In the genomic region with DNA sequence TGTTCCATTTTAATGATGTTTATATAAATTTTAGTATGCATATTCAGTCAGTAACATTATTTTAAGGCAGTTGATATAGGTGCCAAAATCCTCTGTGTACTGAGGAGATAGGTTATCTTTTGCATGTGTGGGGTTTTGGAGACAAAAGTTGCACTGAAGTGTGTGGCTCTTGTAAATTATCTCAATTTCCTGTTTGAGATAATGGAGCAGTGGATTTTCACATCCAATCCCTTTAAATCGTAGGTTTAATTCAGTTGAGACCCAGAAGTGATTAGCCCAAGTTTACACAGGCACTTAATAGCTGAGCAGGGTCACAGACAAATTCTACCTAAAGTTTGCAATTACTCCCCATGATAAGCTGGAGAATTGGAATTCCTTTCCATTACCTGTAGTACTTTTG, we compare ENCODE assay signal across 27 cellular contexts.
DNase-seq lines count a peak whose midpoint lies in the region; ATAC-seq, FAIRE-seq and TF ChIP-seq lines count a peak whose summit lies in the region.
"Had no signal": no experiment of that assay in that cellular context is flagged by ENCODE, and none has a peak within 500 bp of the region (broad histone marks: within the 10 kb centered on the region; RNA-seq: fewer than 3 reads in every experiment).

No MANE protein-coding gene starts in this region.

- peak; percentile 35 for DNase-seq in NCI-H226
- DNase-seq in activated CD4-positive, alpha-beta memory T cell treated with anti-CD3 and anti-CD28 coated beads, Interleukin-2, amount 10 ng/mL, durations not matched to agents 7 days and 5 days, result no peak
- no peak for DNase-seq in kidney
- DNase-seq: activated CD4-positive, alpha-beta T cell treated with anti-CD3 and anti-CD28 coated beads for 36 hours; activated CD8-positive, alpha-beta memory T cell treated with anti-CD3 and anti-CD28 coated beads for 24 hours; activated gamma-delta T cell; activated T-cell treated with anti-CD3 and anti-CD28 coated beads, Interleukin-2, amount 50 U/mL, for 1 hour; DMS153; effector CD8-positive, alpha-beta T cell; gastrocnemius medialis; left lung; NCI-H187; NCI-H526; stimulated activated CD8-positive, alpha-beta memory T cell treated with anti-CD3 and anti-CD28 coated beads, Interleukin-4, amount 100 ng/mL, for 48 hours; stimulated activated naive CD8-positive, alpha-beta T cell treated with anti-CD3 and anti-CD28 coated beads, Interleukin-15, amount 100 ng/mL, for 72 hours; transverse colon had no signal

- CTCF ChIA-PET in activated CD4-positive, alpha-beta memory T cell treated with anti-CD3 and anti-CD28 coated beads, Interleukin-2, amount 10 ng/mL, durations not matched to agents 7 days and 5 days (lab: Charles Lee), result no interaction called here

- H3K4me3 ChIP-seq in gastroesophageal sphincter (no peak overlapping the region), kidney (ENCODE audit: low read length in 2 of 2) (no peak overlapping the region)
- H3K4me3 ChIP-seq: gastrocnemius medialis, left lung, transverse colon had no signal

- H3K27ac Mint-ChIP-seq in brain, result peak overlapping the region in 3 of 5 experiments; percentile 71 to 78 (median 76)
- H3K27ac Mint-ChIP-seq in activated CD4-positive, alpha-beta memory T cell treated with anti-CD3 and anti-CD28 coated beads, Interleukin-2, amount 10 ng/mL, durations not matched to agents 7 days and 5 days, result no peak overlapping the region
- H3K27ac Mint-ChIP-seq: activated CD4-positive, alpha-beta T cell treated with anti-CD3 and anti-CD28 coated beads for 36 hours; B cell; stimulated activated naive CD8-positive, alpha-beta T cell treated with anti-CD3 and anti-CD28 coated beads, Interleukin-15, amount 100 ng/mL, for 72 hours; T-helper 1 cell treated with Interleukin-12 subunit alpha and Interleukin-12 subunit beta and Interleukin-4 antibody, amounts not matched to agents 30 μg/mL and 1 μg/mL, for 36 hours had no signal

- WGBS in gastroesophageal sphincter (ENCODE audit: low coverage in 1 of 2), 2 donors, result 20% methylated on average over 1 of the region's 1 CpG; no CpG with 5 or more reads in 1 of the 2 donors

- no peak overlapping the region for H3K9ac ChIP-seq in kidney (ENCODE audit: low read length in 2 of 2)

- intact Hi-C loops in kidney (cut with DNase I), result no loop called here

- peaks cover 0 to 18% of the 10 kb centered on the region in 2 donors for H3K36me3 ChIP-seq in gastroesophageal sphincter
- H3K36me3 ChIP-seq in kidney (ENCODE audit: control insufficient read depth in 1 of 2, insufficient read depth in 2 of 2, low read length in 2 of 2), result no peaks in the 10 kb centered on the region

- H3K27me3 Mint-ChIP-seq in brain, result no peaks in the 10 kb centered on the region
- H3K27me3 Mint-ChIP-seq in activated CD4-positive, alpha-beta memory T cell treated with anti-CD3 and anti-CD28 coated beads, Interleukin-2, amount 10 ng/mL, durations not matched to agents 7 days and 5 days, result no peaks in the 10 kb centered on the region
- H3K27me3 Mint-ChIP-seq: activated CD4-positive, alpha-beta T cell treated with anti-CD3 and anti-CD28 coated beads for 36 hours; B cell; stimulated activated naive CD8-positive, alpha-beta T cell treated with anti-CD3 and anti-CD28 coated beads, Interleukin-15, amount 100 ng/mL, for 72 hours had no signal

- H3K27me3 ChIP-seq in layer of hippocampus (ENCODE audit: control insufficient read depth, insufficient read depth, low read length) (no peaks in the 10 kb centered on the region), gastroesophageal sphincter (no peaks in the 10 kb centered on the region)
- H3K27me3 ChIP-seq: gastrocnemius medialis, left lung, transverse colon had no signal

- no peak overlapping the region for H3K4me3 Mint-ChIP-seq in brain
- no peak overlapping the region for H3K4me3 Mint-ChIP-seq in activated CD4-positive, alpha-beta memory T cell treated with anti-CD3 and anti-CD28 coated beads, Interleukin-2, amount 10 ng/mL, durations not matched to agents 7 days and 5 days
- H3K4me3 Mint-ChIP-seq: activated CD4-positive, alpha-beta T cell treated with anti-CD3 and anti-CD28 coated beads for 36 hours; B cell; stimulated activated naive CD8-positive, alpha-beta T cell treated with anti-CD3 and anti-CD28 coated beads, Interleukin-15, amount 100 ng/mL, for 72 hours; T-helper 1 cell treated with Interleukin-12 subunit alpha and Interleukin-12 subunit beta and Interleukin-4 antibody, amounts not matched to agents 30 μg/mL and 1 μg/mL, for 36 hours had no signal

- peaks cover 0 to 2% (median 0%) of the 10 kb centered on the region in 5 experiments for H3K9me3 Mint-ChIP-seq in brain
- H3K9me3 Mint-ChIP-seq in activated CD4-positive, alpha-beta memory T cell treated with anti-CD3 and anti-CD28 coated beads, Interleukin-2, amount 10 ng/mL, durations not matched to agents 7 days and 5 days, result no peaks in the 10 kb centered on the region
- H3K9me3 Mint-ChIP-seq: stimulated activated naive CD8-positive, alpha-beta T cell treated with anti-CD3 and anti-CD28 coated beads, Interleukin-15, amount 100 ng/mL, for 72 hours; T-helper 1 cell treated with Interleukin-12 subunit alpha and Interleukin-12 subunit beta and Interleukin-4 antibody, amounts not matched to agents 30 μg/mL and 1 μg/mL, for 36 hours had no signal

- H3K36me3 Mint-ChIP-seq in brain, result peaks cover 6% of the 10 kb centered on the region
- no peaks in the 10 kb centered on the region for H3K36me3 Mint-ChIP-seq in activated CD4-positive, alpha-beta memory T cell treated with anti-CD3 and anti-CD28 coated beads, Interleukin-2, amount 10 ng/mL, durations not matched to agents 7 days and 5 days (ENCODE audit: low read depth)

- no peak for ATAC-seq in gastroesophageal sphincter
- ATAC-seq in HG02981 (IDR thresholded peaks at IDR 0.05; ENCODE audit: unreplicated experiment), result no peak
- ATAC-seq: activated CD4-positive, alpha-beta T cell treated with anti-CD3 and anti-CD28 coated beads for 36 hours; gastrocnemius medialis; HCT116; left lung; stimulated activated naive CD8-positive, alpha-beta T cell treated with anti-CD3 and anti-CD28 coated beads, Interleukin-15, amount 100 ng/mL, for 72 hours had no signal

- TF ChIP-seq CTCF in 22Rv1 (IDR thresholded peaks at IDR 0.05) (no peak), brain (conservative IDR thresholded peaks at IDR 0.05) (no peak), gastroesophageal sphincter (IDR thresholded peaks at IDR 0.05) (no peak), kidney (IDR thresholded peaks at IDR 0.05; ENCODE audit: borderline replicate concordance, extremely low read depth, insufficient read depth) (no peak)

- POLR2A ChIA-PET in activated CD4-positive, alpha-beta memory T cell treated with anti-CD3 and anti-CD28 coated beads, Interleukin-2, amount 10 ng/mL, durations not matched to agents 7 days and 5 days (lab: Charles Lee), result no interaction called here

- no peak for TF ChIP-seq POLR2A in gastroesophageal sphincter (IDR thresholded peaks at IDR 0.05)

- peaks cover 5 to 37% (median 12%) of the 10 kb centered on the region in 3 donors for H3K4me1 ChIP-seq in gastroesophageal sphincter
- no peaks in the 10 kb centered on the region for H3K4me1 ChIP-seq in kidney (ENCODE audit: control insufficient read depth in 1 of 2, insufficient read depth in 1 of 2, low read depth in 1 of 2, low read length in 2 of 2)

- H3K27ac ChIP-seq in 22Rv1 (peak overlapping the region; percentile 61), layer of hippocampus (ENCODE audit: low read depth, low read length) (peak overlapping the region; percentile 96), gastroesophageal sphincter (no peak overlapping the region), kidney (ENCODE audit: low read depth in 2 of 2, low read length in 2 of 2) (no peak overlapping the region)
- H3K27ac ChIP-seq: gastrocnemius medialis, transverse colon had no signal

- FAIRE-seq in kidney (lab: Jason Lieb, UNC), result no peak
- FAIRE-seq: GM12892, RCC 7860, TTC549 had no signal

- TF ChIP-seq EP300 in gastroesophageal sphincter (IDR thresholded peaks at IDR 0.05), result no peak

- no peaks in the 10 kb centered on the region for H3K9me3 ChIP-seq in gastroesophageal sphincter
- H3K9me3 ChIP-seq in kidney (ENCODE audit: control insufficient read depth in 1 of 2, low read length in 2 of 2), result no peaks in the 10 kb centered on the region
- H3K9me3 ChIP-seq: gastrocnemius medialis, left lung, transverse colon had no signal

- peaks cover 69% of the 10 kb centered on the region for H3K4me1 Mint-ChIP-seq in brain
- H3K4me1 Mint-ChIP-seq in activated CD4-positive, alpha-beta memory T cell treated with anti-CD3 and anti-CD28 coated beads, Interleukin-2, amount 10 ng/mL, durations not matched to agents 7 days and 5 days, result no peaks in the 10 kb centered on the region
- H3K4me1 Mint-ChIP-seq: B cell had no signal

Comparison
In these comparisons a context has a peak if more than half of its experiments do, and no peak if none do; other contexts are left out.
1. H3K27ac ChIP-seq: peak in 22Rv1 (single experiment) and layer of hippocampus (single experiment); none in gastroesophageal sphincter (0 of 4) and kidney (0 of 2).